Comparison of ENCODE assay signal across 2 cellular contexts in the genomic region with DNA sequence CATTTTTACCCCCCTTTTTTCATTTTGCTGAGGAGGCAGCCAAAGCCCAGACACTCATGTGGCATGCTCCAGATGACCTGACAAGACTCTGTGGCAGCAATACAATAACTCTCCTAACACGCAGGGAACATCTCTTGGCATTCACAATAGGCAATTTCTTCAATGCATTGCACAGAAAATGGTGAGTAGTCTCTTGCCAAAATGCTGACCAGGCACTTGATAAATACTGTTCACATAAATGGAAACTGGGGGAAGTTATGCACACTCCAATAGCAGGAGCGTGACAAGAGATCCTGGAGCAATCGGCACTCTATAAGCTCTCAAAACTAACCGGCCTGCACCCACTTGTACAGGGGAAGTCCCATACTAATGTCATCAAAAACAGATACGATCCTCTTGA.
TF ChIP-seq lines count a peak whose summit lies in the region.

No MANE protein-coding gene starts in this region.

TF ChIP-seq in IMR-90, 13 proteins besides CTCF, POLR2A, EP300 and RAD21:
- TF ChIP-seq MAFK (IDR thresholded peaks at IDR 0.05; ENCODE audit: low read depth, low read length) (peak; percentile 69), BHLHE40 (IDR thresholded peaks at IDR 0.05; ENCODE audit: low read depth, low read length) (no peak), ELK1 (IDR thresholded peaks at IDR 0.05; ENCODE audit: borderline replicate concordance, low read depth, low read length) (no peak)

TF ChIP-seq in K562, 482 proteins besides CTCF, POLR2A, EP300 and RAD21:
- TF ChIP-seq POLR2B (IDR thresholded peaks at IDR 0.05; ENCODE audit: low read depth, partially characterized antibody) (no peak), PCBP2 (IDR thresholded peaks at IDR 0.05; ENCODE audit: low read depth, low read length, poor library complexity, severe bottlenecking) (no peak), NONO (IDR thresholded peaks at IDR 0.05; ENCODE audit: low read depth in 2 of 2, low read length in 1 of 2) (no peak), ZNF644 (tag; IDR thresholded peaks at IDR 0.05; ENCODE audit: low read depth) (no peak), CREM (IDR thresholded peaks at IDR 0.05; ENCODE audit: low read depth) (no peak), EWSR1 (IDR thresholded peaks at IDR 0.05; ENCODE audit: borderline replicate concordance, low read depth, partially characterized antibody) (no peak), DIDO1 (tag; IDR thresholded peaks at IDR 0.05; ENCODE audit: low read depth) (no peak), DLX4 (CRISPR knock-in tag; IDR thresholded peaks at IDR 0.05) (no peak), MXI1 (IDR thresholded peaks at IDR 0.05; ENCODE audit: low read depth, low read length) (no peak), SMAD2 (IDR thresholded peaks at IDR 0.05; ENCODE audit: low read depth, low read length) (no peak), TCFL5 (CRISPR knock-in tag; conservative IDR thresholded peaks at IDR 0.05) (no peak), ZNF12 (CRISPR knock-in tag; IDR thresholded peaks at IDR 0.05) (no peak), POLR2AphosphoS5 (IDR thresholded peaks at IDR 0.05; ENCODE audit: control insufficient read depth, insufficient read depth, low read depth, low read length) (no peak), HCFC1 (IDR thresholded peaks at IDR 0.05; ENCODE audit: low read depth, low read length) (no peak), ZBTB12 (CRISPR knock-in tag; IDR thresholded peaks at IDR 0.05) (no peak), ZNF253 (CRISPR knock-in tag; conservative IDR thresholded peaks at IDR 0.05) (no peak), C11orf30 (IDR thresholded peaks at IDR 0.05; ENCODE audit: low read depth) (peak; percentile 46; the same call in 1 of the 2 replicates), MAFF (IDR thresholded peaks at IDR 0.05; ENCODE audit: low read length) (0 out of 2 replicates have a peak, but pooled peaks have one; percentile 9), ZNF316 (IDR thresholded peaks at IDR 0.05) (peak; percentile 71), NCOA1 (IDR thresholded peaks at IDR 0.05; ENCODE audit: low read depth) (no peak), ETS2 (tag; IDR thresholded peaks at IDR 0.05; ENCODE audit: borderline replicate concordance, poor library complexity, severe bottlenecking) (no peak), ATF6 (CRISPR knock-in tag; IDR thresholded peaks at IDR 0.05) (no peak), ZNF165 (CRISPR knock-in tag; IDR thresholded peaks at IDR 0.05; ENCODE audit: borderline replicate concordance) (no peak), KDM1A (IDR thresholded peaks at IDR 0.05) (no peak), MAFG (tag; conservative IDR thresholded peaks at IDR 0.05) (0 out of 2 replicates have a peak, but pooled peaks have one; percentile 7), TGIF2 (CRISPR knock-in tag; IDR thresholded peaks at IDR 0.05) (no peak), KAT8 (IDR thresholded peaks at IDR 0.05; ENCODE audit: low read depth) (no peak)
- TF ChIP-seq, protein P1, sequence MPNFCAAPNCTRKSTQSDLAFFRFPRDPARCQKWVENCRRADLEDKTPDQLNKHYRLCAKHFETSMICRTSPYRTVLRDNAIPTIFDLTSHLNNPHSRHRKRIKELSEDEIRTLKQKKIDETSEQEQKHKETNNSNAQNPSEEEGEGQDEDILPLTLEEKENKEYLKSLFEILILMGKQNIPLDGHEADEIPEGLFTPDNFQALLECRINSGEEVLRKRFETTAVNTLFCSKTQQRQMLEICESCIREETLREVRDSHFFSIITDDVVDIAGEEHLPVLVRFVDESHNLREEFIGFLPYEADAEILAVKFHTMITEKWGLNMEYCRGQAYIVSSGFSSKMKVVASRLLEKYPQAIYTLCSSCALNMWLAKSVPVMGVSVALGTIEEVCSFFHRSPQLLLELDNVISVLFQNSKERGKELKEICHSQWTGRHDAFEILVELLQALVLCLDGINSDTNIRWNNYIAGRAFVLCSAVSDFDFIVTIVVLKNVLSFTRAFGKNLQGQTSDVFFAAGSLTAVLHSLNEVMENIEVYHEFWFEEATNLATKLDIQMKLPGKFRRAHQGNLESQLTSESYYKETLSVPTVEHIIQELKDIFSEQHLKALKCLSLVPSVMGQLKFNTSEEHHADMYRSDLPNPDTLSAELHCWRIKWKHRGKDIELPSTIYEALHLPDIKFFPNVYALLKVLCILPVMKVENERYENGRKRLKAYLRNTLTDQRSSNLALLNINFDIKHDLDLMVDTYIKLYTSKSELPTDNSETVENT (CRISPR knock-in tag; IDR thresholded peaks at IDR 0.05) = no peak
- TF ChIP-seq, protein P2, sequence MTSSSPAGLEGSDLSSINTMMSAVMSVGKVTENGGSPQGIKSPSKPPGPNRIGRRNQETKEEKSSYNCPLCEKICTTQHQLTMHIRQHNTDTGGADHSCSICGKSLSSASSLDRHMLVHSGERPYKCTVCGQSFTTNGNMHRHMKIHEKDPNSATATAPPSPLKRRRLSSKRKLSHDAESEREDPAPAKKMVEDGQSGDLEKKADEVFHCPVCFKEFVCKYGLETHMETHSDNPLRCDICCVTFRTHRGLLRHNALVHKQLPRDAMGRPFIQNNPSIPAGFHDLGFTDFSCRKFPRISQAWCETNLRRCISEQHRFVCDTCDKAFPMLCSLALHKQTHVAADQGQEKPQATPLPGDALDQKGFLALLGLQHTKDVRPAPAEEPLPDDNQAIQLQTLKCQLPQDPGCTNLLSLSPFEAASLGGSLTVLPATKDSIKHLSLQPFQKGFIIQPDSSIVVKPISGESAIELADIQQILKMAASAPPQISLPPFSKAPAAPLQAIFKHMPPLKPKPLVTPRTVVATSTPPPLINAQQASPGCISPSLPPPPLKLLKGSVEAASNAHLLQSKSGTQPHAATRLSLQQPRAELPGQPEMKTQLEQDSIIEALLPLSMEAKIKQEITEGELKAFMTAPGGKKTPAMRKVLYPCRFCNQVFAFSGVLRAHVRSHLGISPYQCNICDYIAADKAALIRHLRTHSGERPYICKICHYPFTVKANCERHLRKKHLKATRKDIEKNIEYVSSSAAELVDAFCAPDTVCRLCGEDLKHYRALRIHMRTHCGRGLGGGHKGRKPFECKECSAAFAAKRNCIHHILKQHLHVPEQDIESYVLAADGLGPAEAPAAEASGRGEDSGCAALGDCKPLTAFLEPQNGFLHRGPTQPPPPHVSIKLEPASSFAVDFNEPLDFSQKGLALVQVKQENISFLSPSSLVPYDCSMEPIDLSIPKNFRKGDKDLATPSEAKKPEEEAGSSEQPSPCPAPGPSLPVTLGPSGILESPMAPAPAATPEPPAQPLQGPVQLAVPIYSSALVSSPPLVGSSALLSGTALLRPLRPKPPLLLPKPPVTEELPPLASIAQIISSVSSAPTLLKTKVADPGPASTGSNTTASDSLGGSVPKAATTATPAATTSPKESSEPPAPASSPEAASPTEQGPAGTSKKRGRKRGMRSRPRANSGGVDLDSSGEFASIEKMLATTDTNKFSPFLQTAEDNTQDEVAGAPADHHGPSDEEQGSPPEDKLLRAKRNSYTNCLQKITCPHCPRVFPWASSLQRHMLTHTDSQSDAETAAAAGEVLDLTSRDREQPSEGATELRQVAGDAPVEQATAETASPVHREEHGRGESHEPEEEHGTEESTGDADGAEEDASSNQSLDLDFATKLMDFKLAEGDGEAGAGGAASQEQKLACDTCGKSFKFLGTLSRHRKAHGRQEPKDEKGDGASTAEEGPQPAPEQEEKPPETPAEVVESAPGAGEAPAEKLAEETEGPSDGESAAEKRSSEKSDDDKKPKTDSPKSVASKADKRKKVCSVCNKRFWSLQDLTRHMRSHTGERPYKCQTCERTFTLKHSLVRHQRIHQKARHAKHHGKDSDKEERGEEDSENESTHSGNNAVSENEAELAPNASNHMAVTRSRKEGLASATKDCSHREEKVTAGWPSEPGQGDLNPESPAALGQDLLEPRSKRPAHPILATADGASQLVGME (CRISPR knock-in tag; IDR thresholded peaks at IDR 0.05) = no peak
- TF ChIP-seq, protein P3, sequence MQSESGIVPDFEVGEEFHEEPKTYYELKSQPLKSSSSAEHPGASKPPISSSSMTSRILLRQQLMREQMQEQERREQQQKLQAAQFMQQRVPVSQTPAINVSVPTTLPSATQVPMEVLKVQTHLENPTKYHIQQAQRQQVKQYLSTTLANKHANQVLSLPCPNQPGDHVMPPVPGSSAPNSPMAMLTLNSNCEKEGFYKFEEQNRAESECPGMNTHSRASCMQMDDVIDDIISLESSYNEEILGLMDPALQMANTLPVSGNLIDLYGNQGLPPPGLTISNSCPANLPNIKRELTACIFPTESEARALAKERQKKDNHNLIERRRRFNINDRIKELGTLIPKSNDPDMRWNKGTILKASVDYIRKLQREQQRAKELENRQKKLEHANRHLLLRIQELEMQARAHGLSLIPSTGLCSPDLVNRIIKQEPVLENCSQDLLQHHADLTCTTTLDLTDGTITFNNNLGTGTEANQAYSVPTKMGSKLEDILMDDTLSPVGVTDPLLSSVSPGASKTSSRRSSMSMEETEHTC (IDR thresholded peaks at IDR 0.05) = no peak
- TF ChIP-seq, protein P4, sequence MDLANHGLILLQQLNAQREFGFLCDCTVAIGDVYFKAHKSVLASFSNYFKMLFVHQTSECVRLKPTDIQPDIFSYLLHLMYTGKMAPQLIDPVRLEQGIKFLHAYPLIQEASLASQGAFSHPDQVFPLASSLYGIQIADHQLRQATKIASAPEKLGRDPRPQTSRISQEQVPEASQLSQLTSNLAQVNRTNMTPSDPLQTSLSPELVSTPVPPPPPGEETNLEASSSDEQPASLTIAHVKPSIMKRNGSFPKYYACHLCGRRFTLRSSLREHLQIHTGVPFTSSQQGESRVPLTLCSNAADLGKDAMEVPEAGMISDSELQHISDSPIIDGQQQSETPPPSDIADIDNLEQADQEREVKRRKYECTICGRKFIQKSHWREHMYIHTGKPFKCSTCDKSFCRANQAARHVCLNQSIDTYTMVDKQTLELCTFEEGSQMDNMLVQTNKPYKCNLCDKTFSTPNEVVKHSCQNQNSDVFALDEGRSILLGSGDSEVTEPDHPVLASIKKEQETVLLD (IDR thresholded peaks at IDR 0.05) = no peak
